In genomic region chr7:104963991-104964385, GRCh38 we compare ENCODE assay signal across 12 cellular contexts. TPM values are rescaled to one million over a fixed set of nuclear protein-coding genes. Genes with fewer than 3 reads are reported as not detected.
DNase-seq lines count a peak whose midpoint lies in the region; ATAC-seq and TF ChIP-seq lines count a peak whose summit lies in the region.
"Had no signal": no experiment of that assay in that cellular context is flagged by ENCODE, and none has a peak within 500 bp of the region (broad histone marks: within the 10 kb centered on the region; RNA-seq: fewer than 3 reads in every experiment).

No MANE protein-coding gene starts in this region.

- no peaks in the 10 kb centered on the region for H3K9me3 ChIP-seq in heart left ventricle
- 0 out of 2 replicates have a peak, but pooled peaks cover 3% of the 10 kb centered on the region for H3K9me3 ChIP-seq in SJSA1 (replicated peaks)
- H3K9me3 ChIP-seq in tibial artery, result no peaks in the 10 kb centered on the region

- H3K36me3 ChIP-seq in heart left ventricle, result no peaks in the 10 kb centered on the region
- no peaks in the 10 kb centered on the region for H3K36me3 ChIP-seq in SJSA1
- H3K36me3 ChIP-seq in tibial artery, result no peaks in the 10 kb centered on the region

- intact Hi-C loops in heart left ventricle (cut with DNase I), result no loop called here
- intact Hi-C loops in Right ventricle myocardium superior (cut with DNase I), result no loop called here
- intact Hi-C loops in tibial artery (cut with DNase I; ENCODE audit: low total_unique reads), result no loop called here

- no peak overlapping the region for H3K4me3 ChIP-seq in heart left ventricle
- no peak overlapping the region for H3K4me3 ChIP-seq in SJSA1
- H3K4me3 ChIP-seq in fibroblast of the aortic adventitia (ENCODE audit: low read depth, low read length), result no peak overlapping the region
- H3K4me3 ChIP-seq in tibial artery, result no peak overlapping the region
- H3K4me3 ChIP-seq: dorsolateral prefrontal cortex had no signal

- no peaks in the 10 kb centered on the region for H3K27me3 ChIP-seq in heart left ventricle
- H3K27me3 ChIP-seq in SJSA1 (replicated peaks), result no peaks in the 10 kb centered on the region
- no peaks in the 10 kb centered on the region for H3K27me3 ChIP-seq in tibial artery
- H3K27me3 ChIP-seq: dorsolateral prefrontal cortex had no signal

- ATAC-seq in heart left ventricle, result peak in 1 of 4 donors; percentile 14
- no peak for ATAC-seq in Right ventricle myocardium superior (ENCODE audit: poor library complexity)

- DNase-seq in heart left ventricle (no peak), Right ventricle myocardium superior (no peak), SJSA1 (ENCODE audit: low read depth in 1 of 2, low spot score in 2 of 2) (peak; percentile 63 to 75), fibroblast of the aortic adventitia (ENCODE audit: low read depth) (peak; percentile 83), tibial artery (no peak), NCI-H2227 (lab: John Stamatoyannopoulos, UW; ENCODE audit: unreplicated experiment) (no peak), middle frontal gyrus (ENCODE audit: extremely low spot score, low spot score) (no peak), MV-4-11 (lab: John Stamatoyannopoulos, UW) (no peak)
- DNase-seq: activated gamma-delta T cell, dorsolateral prefrontal cortex, KBM-7 had no signal

- TF ChIP-seq CTCF in heart left ventricle (IDR thresholded peaks at IDR 0.05) (no peak), fibroblast of the aortic adventitia (IDR thresholded peaks at IDR 0.05; ENCODE audit: insufficient read depth, low read length) (no peak), tibial artery (IDR thresholded peaks at IDR 0.05) (no peak)

- peak overlapping the region in 7 of 12 donors; percentile 7 to 77 (median 61) for H3K27ac ChIP-seq in heart left ventricle
- no peak overlapping the region for H3K27ac ChIP-seq in SJSA1
- peak overlapping the region; percentile 57 to 59 for H3K27ac ChIP-seq in tibial artery
- H3K27ac ChIP-seq: C4-2B had no signal

- WGBS in heart left ventricle, 4 donors, result 47 to 76% (median 72%) methylated on average over 3 of the region's 3 CpGs

- no peak for TF ChIP-seq POLR2A in heart left ventricle (IDR thresholded peaks at IDR 0.05)

- peaks cover 0 to 64% (median 26%) of the 10 kb centered on the region in 12 donors for H3K4me1 ChIP-seq in heart left ventricle
- peaks cover 24% of the 10 kb centered on the region for H3K4me1 ChIP-seq in SJSA1 (replicated peaks)
- peaks cover 0 to 85% (median 60%) of the 10 kb centered on the region in 4 donors for H3K4me1 ChIP-seq in tibial artery

RNA-seq across cellular contexts. Expression of gene KMT2E, which starts 50.0 kb away (rescaled TPM):
- total RNA-seq in heart left ventricle (10 to 100 TPM; 39.3 to 59.5 (median 46.7) TPM), Right ventricle myocardium superior (35.1 TPM), fibroblast of the aortic adventitia (ENCODE audit: low replicate concordance) (75.9 and 132 TPM in 2 replicates)
- polyA plus RNA-seq in heart left ventricle, result 10 to 100 TPM; 17.0 to 20.8 TPM
- 21.8 and 32.2 TPM in 2 replicates for total RNA-seq in SJSA1 (2014; rRNA removed; shearing (Covaris generic))

Comparison
In these comparisons a context has a peak if more than half of its experiments do, and no peak if none do; other contexts are left out.
1. DNase-seq: peak in SJSA1 (2 of 2) and fibroblast of the aortic adventitia (single experiment); none in heart left ventricle (0 of 5), Right ventricle myocardium superior (single experiment), tibial artery (0 of 2), NCI-H2227 (single experiment), middle frontal gyrus (single experiment) and MV-4-11 (single experiment).